In genomic region chr12:7068240-7068993, GRCh38 we compare ENCODE assay signal across 17 cellular contexts. TPM values are rescaled to one million over a fixed set of nuclear protein-coding genes. Genes with fewer than 3 reads are reported as not detected.
DNase-seq lines count a peak whose midpoint lies in the region; FAIRE-seq and TF ChIP-seq lines count a peak whose summit lies in the region.
"Had no signal": no experiment of that assay in that cellular context is flagged by ENCODE, and none has a peak within 500 bp of the region (broad histone marks: within the 10 kb centered on the region; RNA-seq: fewer than 3 reads in every experiment).

No MANE protein-coding gene starts in this region.

- no peaks in the 10 kb centered on the region for H3K79me2 ChIP-seq in astrocyte (ENCODE audit: insufficient read depth, low read length)

- no peak overlapping the region for H3K27ac Mint-ChIP-seq in astrocyte (ENCODE audit: unreplicated experiment)
- H3K27ac Mint-ChIP-seq in osteocyte (ENCODE audit: unreplicated experiment) = peak overlapping the region; percentile 4
- H3K27ac Mint-ChIP-seq: endodermal cell; naive thymus-derived CD4-positive, alpha-beta T cell had no signal

- peaks cover 8% of the 10 kb centered on the region for H3K4me1 Mint-ChIP-seq in astrocyte (ENCODE audit: low read depth, unreplicated experiment)
- H3K4me1 Mint-ChIP-seq in osteocyte (ENCODE audit: unreplicated experiment) = peaks cover 7% of the 10 kb centered on the region
- H3K4me1 Mint-ChIP-seq: naive thymus-derived CD4-positive, alpha-beta T cell had no signal

- TF ChIP-seq CTCF in astrocyte (IDR thresholded peaks at IDR 0.05; ENCODE audit: insufficient read depth, low read depth, low read length) = no peak
- TF ChIP-seq CTCF in right atrium auricular region (IDR thresholded peaks at IDR 0.05) = no peak
- no peak for TF ChIP-seq CTCF in osteocyte (IDR thresholded peaks at IDR 0.05)

- H3K4me3 ChIP-seq in astrocyte (ENCODE audit: insufficient read depth, low read depth, low read length) (no peak overlapping the region), right atrium auricular region (no peak overlapping the region), H7 (ENCODE audit: insufficient read depth, low read depth, low read length) (no peak overlapping the region)

- peak overlapping the region; percentile 24 for H2AFZ ChIP-seq in astrocyte (ENCODE audit: low read depth, low read length)

- DNase-seq in EH (ENCODE audit: low read depth) (peak; percentile 61), astrocyte (ENCODE audit: low read depth) (peak; percentile 42), right atrium auricular region (ENCODE audit: low spot score) (no peak), osteocyte (ENCODE audit: extremely low spot score, unreplicated experiment) (no peak), H7 (no peak), ecto neural progenitor cell (ENCODE audit: low spot score) (no peak), NCI-H2196 treated with DMSO at 0.1 percent for 48 hours (lab: John Stamatoyannopoulos, UW; ENCODE audit: unreplicated experiment) (no peak), occipital lobe (lab: John Stamatoyannopoulos, UW) (no peak)
- DNase-seq: activated CD8-positive, alpha-beta memory T cell treated with anti-CD3 and anti-CD28 coated beads, Interleukin-2, amount 50 U/mL, for 48 hours; amniotic stem cell; endodermal cell; GOT3; naive thymus-derived CD4-positive, alpha-beta T cell; NCI-H1436; NCI-H526 had no signal

- H3K9ac ChIP-seq in astrocyte (ENCODE audit: low read length) = no peak overlapping the region

- H3K36me3 Mint-ChIP-seq in astrocyte (ENCODE audit: low read depth, unreplicated experiment) = peaks cover 5% of the 10 kb centered on the region
- H3K36me3 Mint-ChIP-seq in osteocyte (ENCODE audit: unreplicated experiment) = no peaks in the 10 kb centered on the region
- H3K36me3 Mint-ChIP-seq: naive thymus-derived CD4-positive, alpha-beta T cell had no signal

- H3K27me3 ChIP-seq in astrocyte (ENCODE audit: insufficient read depth, low read length) (peaks cover 15% of the 10 kb centered on the region), right atrium auricular region (no peaks in the 10 kb centered on the region), H7 (ENCODE audit: control insufficient read depth, insufficient read depth, low read length) (no peaks in the 10 kb centered on the region)

- no peaks in the 10 kb centered on the region for H3K4me1 ChIP-seq in astrocyte (ENCODE audit: insufficient read depth, low read length)
- peaks cover 0 to 21% of the 10 kb centered on the region in 2 donors for H3K4me1 ChIP-seq in right atrium auricular region

- FAIRE-seq in astrocyte (lab: Jason Lieb, UNC) = no peak
- FAIRE-seq: D721Med had no signal

- H3K27ac ChIP-seq in astrocyte (ENCODE audit: low read depth, low read length) (no peak overlapping the region), right atrium auricular region (peak overlapping the region; percentile 49 to 77)
- H3K27ac ChIP-seq: VCaP had no signal

- no peaks in the 10 kb centered on the region for H4K20me1 ChIP-seq in astrocyte (ENCODE audit: insufficient read depth, low read length)

- H3K9me3 Mint-ChIP-seq in astrocyte (ENCODE audit: unreplicated experiment) = peaks cover 11% of the 10 kb centered on the region
- H3K9me3 Mint-ChIP-seq in osteocyte (ENCODE audit: unreplicated experiment) = no peaks in the 10 kb centered on the region
- H3K9me3 Mint-ChIP-seq: endodermal cell; naive thymus-derived CD4-positive, alpha-beta T cell had no signal

- H3K36me3 ChIP-seq in astrocyte (ENCODE audit: insufficient read depth, low read length) (no peaks in the 10 kb centered on the region), right atrium auricular region (no peaks in the 10 kb centered on the region), H7 (replicated peaks; ENCODE audit: control insufficient read depth, insufficient read depth, low read length) (no peaks in the 10 kb centered on the region)

- no peak overlapping the region for H3K4me2 ChIP-seq in astrocyte (ENCODE audit: low read length)

- peaks cover 46% of the 10 kb centered on the region for H3K27me3 Mint-ChIP-seq in astrocyte (ENCODE audit: low read depth, unreplicated experiment)
- peaks cover 28% of the 10 kb centered on the region for H3K27me3 Mint-ChIP-seq in osteocyte (ENCODE audit: unreplicated experiment)

- H3K9me3 ChIP-seq in astrocyte (ENCODE audit: insufficient read depth, low read depth, low read length) (no peaks in the 10 kb centered on the region), right atrium auricular region (no peaks in the 10 kb centered on the region)

- H3K4me3 Mint-ChIP-seq in astrocyte (ENCODE audit: unreplicated experiment) = no peak overlapping the region
- H3K4me3 Mint-ChIP-seq in osteocyte (ENCODE audit: unreplicated experiment) = no peak overlapping the region
- H3K4me3 Mint-ChIP-seq: endodermal cell; naive thymus-derived CD4-positive, alpha-beta T cell had no signal

RNA-seq across cellular contexts. Expression of gene C1S, which starts 7.9 kb away (rescaled TPM):
- total RNA-seq in astrocyte (5.2 and 6.2 TPM in 2 replicates), right atrium auricular region (100 to 1,000 TPM; 114 to 232 TPM), osteocyte (16.4 and 18.2 TPM in 2 replicates), occipital lobe (10.8 TPM)
- 4.4 and 4.8 TPM in 2 replicates for total RNA-seq in H7 (2014; rRNA removed; shearing (Covaris generic))

RNA-seq across cellular contexts. Expression of gene C1R, which starts 23.8 kb away (rescaled TPM):
- total RNA-seq in astrocyte = 0.86 and 1.6 TPM in 2 replicates
- total RNA-seq in right atrium auricular region = 100 to 1,000 TPM; 191 to 467 TPM
- 35.1 and 38.4 TPM in 2 replicates for total RNA-seq in osteocyte
- 1.1 and 8.2 TPM in 2 replicates for total RNA-seq in H7 (2014; rRNA removed; shearing (Covaris generic))
- total RNA-seq in occipital lobe = 2.5 TPM

RNA-seq across cellular contexts. Expression of gene C1RL, which starts 40.6 kb away (rescaled TPM):
- total RNA-seq in astrocyte = 11.0 and 12.1 TPM in 2 replicates
- 10 to 100 TPM; 18.7 to 34.7 TPM for total RNA-seq in right atrium auricular region
- total RNA-seq in osteocyte = 20.8 and 22.3 TPM in 2 replicates
- total RNA-seq in H7 (2014; rRNA removed; shearing (Covaris generic)) = 16.3 and 18.2 TPM in 2 replicates
- total RNA-seq in occipital lobe = 3.4 TPM

RNA-seq across cellular contexts. Expression of gene LPCAT3, which starts 50.1 kb away (rescaled TPM):
- total RNA-seq in astrocyte (26.2 and 27.6 TPM in 2 replicates), right atrium auricular region (10 to 100 TPM; 20.0 to 33.3 TPM), osteocyte (33.2 TPM in 2 replicates), occipital lobe (6.6 TPM)
- total RNA-seq in H7 (2014; rRNA removed; shearing (Covaris generic)) = 14.4 and 16.9 TPM in 2 replicates

Comparison
In these comparisons a context has a peak if more than half of its experiments do, and no peak if none do; other contexts are left out.
1. DNase-seq: peak in EH (single experiment) and astrocyte (single experiment); none in right atrium auricular region (single experiment), osteocyte (single experiment), H7 (single experiment), ecto neural progenitor cell (single experiment), NCI-H2196 treated with DMSO at 0.1 percent for 48 hours (single experiment) and occipital lobe (single experiment).